In the genomic region with DNA sequence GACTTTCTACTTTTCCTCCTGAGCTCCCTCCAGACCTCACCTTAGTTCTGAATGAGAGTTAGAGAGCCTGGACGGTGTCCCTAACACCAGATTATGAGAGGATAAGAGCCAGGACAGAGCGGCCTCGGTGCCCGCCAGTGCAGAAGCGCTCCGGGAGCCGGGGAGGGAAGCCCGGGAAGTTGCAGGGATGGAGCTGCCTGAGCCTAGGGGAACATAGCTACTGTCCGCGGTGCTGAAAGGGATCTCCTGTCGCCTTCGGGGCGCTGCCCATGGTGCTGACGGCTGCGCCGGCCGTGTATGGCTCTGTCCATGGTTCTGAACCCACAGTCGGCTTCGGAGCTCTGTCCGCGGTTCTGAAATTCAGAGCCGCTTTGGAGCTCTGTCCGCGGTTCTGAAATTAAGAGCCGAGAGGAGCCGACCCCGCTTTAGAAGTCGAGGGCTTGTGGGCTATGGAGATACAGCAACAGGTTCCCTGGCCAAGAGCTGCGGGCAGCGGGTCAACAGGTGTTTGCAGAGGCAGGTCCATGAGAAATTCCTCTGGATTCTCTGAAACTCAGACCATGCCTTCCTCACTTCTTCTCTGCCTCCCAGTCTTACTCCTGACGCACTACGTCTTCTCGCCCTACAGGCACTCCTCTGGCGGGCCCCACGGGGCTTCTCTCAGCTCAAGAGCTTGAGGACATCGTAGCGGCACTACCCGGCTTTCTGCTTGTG, we compare ENCODE assay signal across 8 cellular contexts. TPM values are rescaled to one million over a fixed set of nuclear protein-coding genes. Genes with fewer than 3 reads are reported as not detected.
DNase-seq lines count a peak whose midpoint lies in the region; ATAC-seq, FAIRE-seq and TF ChIP-seq lines count a peak whose summit lies in the region.

No MANE protein-coding gene starts in this region.

- ATAC-seq in activated CD8-positive, alpha-beta memory T cell treated with anti-CD3 and anti-CD28 coated beads, Interleukin-2, amount 10 ng/mL, durations not matched to agents 7 days and 5 days: peak; percentile 79
- ATAC-seq in lower lobe of right lung: peak; percentile 95 to 97
- no peak for ATAC-seq in HG03378 (IDR thresholded peaks at IDR 0.05; ENCODE audit: unreplicated experiment)

- H3K14ac ChIP-seq in H1 (ENCODE audit: insufficient read length): no peak overlapping the region

- H2BK5ac ChIP-seq in H1 (ENCODE audit: low read depth, low read length): no peak overlapping the region

- H3K4me3 Mint-ChIP-seq in activated CD8-positive, alpha-beta memory T cell treated with anti-CD3 and anti-CD28 coated beads, Interleukin-2, amount 10 ng/mL, durations not matched to agents 7 days and 5 days: no peak overlapping the region

- peaks cover 13% of the 10 kb centered on the region for H3K23me2 ChIP-seq in H1 (ENCODE audit: low read depth, low read length)

- H2BK12ac ChIP-seq in H1 (ENCODE audit: low read depth, low read length): no peak overlapping the region

- TF ChIP-seq CTCF in AG09309 (IDR thresholded peaks at IDR 0.05; ENCODE audit: control insufficient read depth, insufficient read depth, low read depth, low read length, missing control alignments) (no peak), H1 (IDR thresholded peaks at IDR 0.05; ENCODE audit: control extremely low read depth in 1 of 3, insufficient read depth in 1 of 3, low read depth in 1 of 3, low read length in 3 of 3) (peak in 1 of 3 experiments; percentile 25; a peak in 1 of 4 replicates), lower lobe of right lung (IDR thresholded peaks at IDR 0.05) (no peak)

- no peaks in the 10 kb centered on the region for H3K36me3 Mint-ChIP-seq in activated CD8-positive, alpha-beta memory T cell treated with anti-CD3 and anti-CD28 coated beads, Interleukin-2, amount 10 ng/mL, durations not matched to agents 7 days and 5 days

- no peak overlapping the region for H3K27ac ChIP-seq in GM23248
- no peak overlapping the region for H3K27ac ChIP-seq in H1 (ENCODE audit: low read depth, low read length)
- no peak overlapping the region for H3K27ac ChIP-seq in lower lobe of right lung

- H4K5ac ChIP-seq in H1 (ENCODE audit: insufficient read length, low read depth, low read length): no peak overlapping the region

- TF ChIP-seq EP300 in H1 (IDR thresholded peaks at IDR 0.05; ENCODE audit: borderline replicate concordance in 1 of 2, low read depth in 2 of 2, low read length in 2 of 2): peak; percentile 39 to 59; a peak in 2 of 3 replicates

- no peak overlapping the region for H2BK120ac ChIP-seq in H1 (replicated peaks; ENCODE audit: low read depth, low read length)

- 8 to 9% methylated on average over 38 of the region's 38 CpGs for whole genome bisulfite sequencing in GM23248 (ENCODE audit: low coverage in 1 of 2, low lambda C conversion rate in 2 of 2, missing lambda C conversion rate in 2 of 2), 2 experiments
- 23% methylated on average over 38 of the region's 38 CpGs; no CpG with 5 or more reads in 1 of the 2 experiments for WGBS in H1 (ENCODE audit: extremely low coverage in 1 of 2, insufficient coverage in 1 of 2, insufficient read length in 1 of 2, insufficient replicate concordance in 2 of 2, low coverage in 1 of 2, low lambda C conversion rate in 2 of 2, missing lambda C conversion rate in 1 of 2), 2 experiments

- H3K18ac ChIP-seq in H1 (ENCODE audit: extremely low read depth, low read length): no peak overlapping the region

- TF ChIP-seq POLR2A in H1 (IDR thresholded peaks at IDR 0.05; ENCODE audit: control extremely low read depth in 1 of 2, low read depth in 2 of 2, low read length in 2 of 2): peak in 1 of 2 experiments; percentile 22; a peak in 1 of 3 replicates

- H3K9me2 ChIP-seq in GM23248 (ENCODE audit: insufficient read depth): no peaks in the 10 kb centered on the region

- no peaks in the 10 kb centered on the region for H3K79me1 ChIP-seq in H1 (ENCODE audit: low read depth, low read length)

- H3K27me3 ChIP-seq in GM23248 (replicated peaks; ENCODE audit: insufficient read depth): 0 out of 2 replicates have a peak, but pooled peaks cover 5% of the 10 kb centered on the region
- H3K27me3 ChIP-seq in H1 (replicated peaks in 1 of 4; ENCODE audit: control insufficient read depth in 3 of 4, extremely low read depth in 1 of 4, insufficient read depth in 3 of 4, low read length in 3 of 4): peaks cover 13 to 28% (median 26%) of the 10 kb centered on the region in 4 experiments
- peaks cover 25% of the 10 kb centered on the region for H3K27me3 ChIP-seq in lower lobe of right lung (ENCODE audit: low read depth)

- POLR2A ChIA-PET in H1 (lab: Charles Lee; ENCODE audit: partially characterized antibody): interaction anchor here (0.6 to 7.3 kb wide), 13 partner anchors 11 to 258 kb away, joined by 3 to 78 read pairs (median 4); a partner anchor contains a TSS

- peaks cover 35% of the 10 kb centered on the region for H3K27me3 Mint-ChIP-seq in activated CD8-positive, alpha-beta memory T cell treated with anti-CD3 and anti-CD28 coated beads, Interleukin-2, amount 10 ng/mL, durations not matched to agents 7 days and 5 days

- no peak overlapping the region for H3K4me2 ChIP-seq in GM23248 (ENCODE audit: unreplicated experiment)
- H3K4me2 ChIP-seq in H1 (ENCODE audit: insufficient read depth in 1 of 2, low read depth in 2 of 2, low read length in 2 of 2): peak overlapping the region; percentile 88

- intact Hi-C loops in lower lobe of right lung (cut with DNase I): no loop called here

- H3K4me3 ChIP-seq in AG09309 (ENCODE audit: control insufficient read depth, low read depth, low read length): no peak overlapping the region
- no peak overlapping the region for H3K4me3 ChIP-seq in GM23248
- H3K4me3 ChIP-seq in H1 (ENCODE audit: extremely low read depth in 1 of 4, insufficient read depth in 2 of 4, low read depth in 3 of 4, low read length in 4 of 4): peak overlapping the region; percentile 17 to 61 (median 54); a peak in 7 of 8 replicates
- no peak overlapping the region for H3K4me3 ChIP-seq in lower lobe of right lung

- FAIRE-seq in H1 (lab: Jason Lieb, UNC): peak; percentile 39

- H3F3A ChIP-seq in GM23248 (ENCODE audit: insufficient read depth): peaks cover 24% of the 10 kb centered on the region

- peak in 1 of 2 experiments; percentile 49; a peak in 2 of 4 replicates for TF ChIP-seq RAD21 in H1 (IDR thresholded peaks at IDR 0.05 in 1 of 2, conservative IDR thresholded peaks at IDR 0.05 in 1 of 2; ENCODE audit: low read depth in 2 of 2, low read length in 2 of 2)

- H3K9me3 Mint-ChIP-seq in activated CD8-positive, alpha-beta memory T cell treated with anti-CD3 and anti-CD28 coated beads, Interleukin-2, amount 10 ng/mL, durations not matched to agents 7 days and 5 days (ENCODE audit: low read depth): peaks cover 3% of the 10 kb centered on the region

- H3K79me2 ChIP-seq in GM23248 (ENCODE audit: insufficient read depth) (no peaks in the 10 kb centered on the region), H1 (ENCODE audit: control insufficient read depth in 1 of 2, insufficient read depth in 2 of 2, low read length in 2 of 2) (no peaks in the 10 kb centered on the region)

- H3K9ac ChIP-seq in GM23248: no peak overlapping the region
- H3K9ac ChIP-seq in H1 (replicated peaks in 1 of 4; ENCODE audit: extremely low read depth in 1 of 4, low read depth in 3 of 4, low read length in 3 of 4): no peak overlapping the region

- H3K23ac ChIP-seq in H1 (ENCODE audit: insufficient read length): no peak overlapping the region

- H3K56ac ChIP-seq in H1 (replicated peaks; ENCODE audit: insufficient read length, low read depth, low read length): no peak overlapping the region

- H2BK20ac ChIP-seq in H1 (ENCODE audit: low read length): no peak overlapping the region

- H3K27ac Mint-ChIP-seq in activated CD8-positive, alpha-beta memory T cell treated with anti-CD3 and anti-CD28 coated beads, Interleukin-2, amount 10 ng/mL, durations not matched to agents 7 days and 5 days: no peak overlapping the region

- no peaks in the 10 kb centered on the region for H3K9me3 ChIP-seq in GM23248 (ENCODE audit: low read depth)
- no peaks in the 10 kb centered on the region for H3K9me3 ChIP-seq in H1 (ENCODE audit: insufficient read depth in 2 of 2, low read depth in 1 of 2, low read length in 1 of 2)
- no peaks in the 10 kb centered on the region for H3K9me3 ChIP-seq in lower lobe of right lung

- H2AFZ ChIP-seq in GM23248 (no peak overlapping the region), H1 (ENCODE audit: low read length) (no peak overlapping the region)

- CTCF ChIA-PET in activated CD8-positive, alpha-beta memory T cell treated with anti-CD3 and anti-CD28 coated beads, Interleukin-2, amount 10 ng/mL, durations not matched to agents 7 days and 5 days (lab: Charles Lee): interaction anchor here (0.7 to 3.0 kb wide), 15 partner anchors 8 to 256 kb away, joined by 3 to 35 read pairs (median 4); a partner anchor contains a TSS
- CTCF ChIA-PET in H1 (lab: Charles Lee; ENCODE audit: partially characterized antibody): interaction anchor here (0.6 to 13.2 kb wide), 22 partner anchors 11 to 1486 kb away, joined by 3 to 259 read pairs (median 4); a partner anchor contains a TSS

- H3K36me3 ChIP-seq in GM23248 (ENCODE audit: low read depth) (no peaks in the 10 kb centered on the region), H1 (ENCODE audit: control insufficient read depth in 2 of 4, insufficient read depth in 4 of 4, low read length in 3 of 4) (no peaks in the 10 kb centered on the region; a peak in 1 of 8 replicates), lower lobe of right lung (no peaks in the 10 kb centered on the region)

- H3K4me1 ChIP-seq in GM23248 (ENCODE audit: insufficient read depth): peaks cover 12% of the 10 kb centered on the region
- H3K4me1 ChIP-seq in H1 (replicated peaks in 1 of 4; ENCODE audit: control insufficient read depth in 3 of 4, insufficient read depth in 4 of 4, low read length in 3 of 4): peaks cover 3 to 20% (median 8%) of the 10 kb centered on the region in 4 experiments
- peaks cover 6% of the 10 kb centered on the region for H3K4me1 ChIP-seq in lower lobe of right lung

- H4K91ac ChIP-seq in H1 (replicated peaks; ENCODE audit: insufficient read length, low read length): no peak overlapping the region

- H3K4me1 Mint-ChIP-seq in activated CD8-positive, alpha-beta memory T cell treated with anti-CD3 and anti-CD28 coated beads, Interleukin-2, amount 10 ng/mL, durations not matched to agents 7 days and 5 days: peaks cover 14% of the 10 kb centered on the region

- no peak overlapping the region for H2AK5ac ChIP-seq in H1 (ENCODE audit: low read depth, low read length)

- H2BK15ac ChIP-seq in H1 (ENCODE audit: low read length): no peak overlapping the region

- no peak overlapping the region for H4K8ac ChIP-seq in H1 (ENCODE audit: extremely low read depth, insufficient read depth, low read length)

- no peak overlapping the region for H3K4ac ChIP-seq in H1 (replicated peaks; ENCODE audit: insufficient read length, low read depth, low read length)

- DNase-seq in AG09309 (ENCODE audit: low read depth): peak; percentile 67
- peak; percentile 93 for DNase-seq in GM23248
- peak; percentile 16 for DNase-seq in NCI-H82 treated with DMSO at 0.1 percent for 48 hours (lab: John Stamatoyannopoulos, UW; ENCODE audit: unreplicated experiment)
- DNase-seq in activated CD8-positive, alpha-beta memory T cell treated with anti-CD3 and anti-CD28 coated beads, Interleukin-2, amount 10 ng/mL, durations not matched to agents 7 days and 5 days: peak; percentile 91
- peak; percentile 85 to 99 for DNase-seq in H1 (ENCODE audit: low read depth in 1 of 2, low spot score in 2 of 2)
- DNase-seq in lower lobe of right lung: peak; percentile 88
- peak; percentile 43 for DNase-seq in stimulated activated CD8-positive, alpha-beta memory T cell treated with anti-CD3 and anti-CD28 coated beads, Interleukin-12 subunit alpha, Interleukin-12 subunit beta, amount 100 ng/mL, for 24 hours (ENCODE audit: extremely low read depth)

- in situ Hi-C loops in GM23248 (cut with MboI): no loop called here

- H4K20me1 ChIP-seq in GM23248 (ENCODE audit: insufficient read depth): no peaks in the 10 kb centered on the region
- peaks cover 16 to 27% of the 10 kb centered on the region in 2 experiments for H4K20me1 ChIP-seq in H1 (replicated peaks in 1 of 2; ENCODE audit: control insufficient read depth in 1 of 2, insufficient read depth in 2 of 2, low read length in 2 of 2)

RNA-seq across cellular contexts. Expression of a gene that starts 0.8 kb away (rescaled TPM):
- total RNA-seq in GM23248 (2014; rRNA removed; shearing (Covaris generic)): not detected in 2 replicates
- polyA plus RNA-seq in GM23248 (2016; fragmentation: Nextera tagmentation; extraction: Ambion mirVana) (not detected in 2 replicates), H1 (2011; rRNA removed) (0.73 and 0.77 TPM in 2 replicates)
- under 1 TPM in 1 of 2 experiments, not detected in 1; 0.12 TPM for total RNA-seq in activated CD8-positive, alpha-beta memory T cell treated with anti-CD3 and anti-CD28 coated beads, Interleukin-2, amount 10 ng/mL, durations not matched to agents 7 days and 5 days
- 0.88 and 0.99 TPM in 2 replicates for total RNA-seq in H1 (2021; fragmentation: NEBNext Ultra II Directional; extraction: Animal tissue kit (Norgen Biotek cat#: 25700))
- polyA plus RNA-seq in H1 (2011; cell fraction: cytosol; rRNA removed): 0.54 TPM
- polyA plus RNA-seq in H1 (2011; cell fraction: nucleus; rRNA removed): 2.0 TPM
- 0.58 to 1.2 TPM (median 0.85 TPM) in 4 replicates for polyA plus RNA-seq in H1 (2012, experiment 1 of 2)
- 0.28 TPM for polyA plus RNA-seq in H1 (2012, experiment 2 of 2)
- polyA plus RNA-seq in H1 (2013, experiment 1 of 2): 0.24 TPM
- 0.18 TPM for polyA plus RNA-seq in H1 (2013, experiment 2 of 2)
- 0.12 and 0.66 TPM in 2 replicates for polyA minus RNA-seq in H1 (2011; rRNA and poly(A)+ RNA removed)
- polyA minus RNA-seq in H1 (2011; cell fraction: cytosol; rRNA and poly(A)+ RNA removed): 0.44 TPM
- polyA minus RNA-seq in H1 (2011; cell fraction: nucleus; rRNA and poly(A)+ RNA removed): 0.40 TPM
- total RNA-seq in lower lobe of right lung: not detected

RNA-seq across cellular contexts. Expression of a gene that starts 17.0 kb away (rescaled TPM):
- 36.7 and 53.5 TPM in 2 replicates for total RNA-seq in GM23248 (2014; rRNA removed; shearing (Covaris generic))
- polyA plus RNA-seq in GM23248 (2016; fragmentation: Nextera tagmentation; extraction: Ambion mirVana): 75.7 and 76.6 TPM in 2 replicates
- total RNA-seq in activated CD8-positive, alpha-beta memory T cell treated with anti-CD3 and anti-CD28 coated beads, Interleukin-2, amount 10 ng/mL, durations not matched to agents 7 days and 5 days: 10 to 100 TPM; 75.5 to 91.3 TPM
- total RNA-seq in H1 (2021; fragmentation: NEBNext Ultra II Directional; extraction: Animal tissue kit (Norgen Biotek cat#: 25700)): 141 and 152 TPM in 2 replicates
- 105 and 106 TPM in 2 replicates for polyA plus RNA-seq in H1 (2011; rRNA removed)
- 116 TPM for polyA plus RNA-seq in H1 (2011; cell fraction: cytosol; rRNA removed)
- polyA plus RNA-seq in H1 (2011; cell fraction: nucleus; rRNA removed): 102 TPM
- polyA plus RNA-seq in H1 (2012, experiment 1 of 2): 161 to 181 TPM (median 177 TPM) in 4 replicates
- 290 TPM for polyA plus RNA-seq in H1 (2012, experiment 2 of 2)
- 187 TPM for polyA plus RNA-seq in H1 (2013, experiment 1 of 2)
- polyA plus RNA-seq in H1 (2013, experiment 2 of 2): 199 TPM
- polyA minus RNA-seq in H1 (2011; rRNA and poly(A)+ RNA removed): 45.4 and 61.3 TPM in 2 replicates
- 31.3 TPM for polyA minus RNA-seq in H1 (2011; cell fraction: cytosol; rRNA and poly(A)+ RNA removed)
- 11.6 TPM for polyA minus RNA-seq in H1 (2011; cell fraction: nucleus; rRNA and poly(A)+ RNA removed)
- 32.7 TPM for total RNA-seq in lower lobe of right lung

RNA-seq across cellular contexts. Expression of a gene that starts 45.1 kb away (rescaled TPM):
- 8.1 and 10.5 TPM in 2 replicates for total RNA-seq in GM23248 (2014; rRNA removed; shearing (Covaris generic))
- polyA plus RNA-seq in GM23248 (2016; fragmentation: Nextera tagmentation; extraction: Ambion mirVana) (5.3 and 5.8 TPM in 2 replicates), H1 (2011; rRNA removed) (5.2 and 7.6 TPM in 2 replicates)
- total RNA-seq in activated CD8-positive, alpha-beta memory T cell treated with anti-CD3 and anti-CD28 coated beads, Interleukin-2, amount 10 ng/mL, durations not matched to agents 7 days and 5 days: 1 to 10 TPM; 4.1 to 5.7 TPM
- total RNA-seq in H1 (2021; fragmentation: NEBNext Ultra II Directional; extraction: Animal tissue kit (Norgen Biotek cat#: 25700)): 7.6 TPM in 2 replicates
- polyA plus RNA-seq in H1 (2011; cell fraction: cytosol; rRNA removed): 5.3 TPM
- 9.8 TPM for polyA plus RNA-seq in H1 (2011; cell fraction: nucleus; rRNA removed)
- 3.7 to 8.0 TPM (median 5.7 TPM) in 4 replicates for polyA plus RNA-seq in H1 (2012, experiment 1 of 2)
- 5.6 TPM for polyA plus RNA-seq in H1 (2012, experiment 2 of 2)
- polyA plus RNA-seq in H1 (2013, experiment 1 of 2): 3.1 TPM
- 3.5 TPM for polyA plus RNA-seq in H1 (2013, experiment 2 of 2)
- polyA minus RNA-seq in H1 (2011; rRNA and poly(A)+ RNA removed): 7.4 and 11.2 TPM in 2 replicates
- polyA minus RNA-seq in H1 (2011; cell fraction: cytosol; rRNA and poly(A)+ RNA removed): 6.5 TPM
- 18.7 TPM for polyA minus RNA-seq in H1 (2011; cell fraction: nucleus; rRNA and poly(A)+ RNA removed)
- total RNA-seq in lower lobe of right lung: 21.4 TPM

RNA-seq across cellular contexts. Expression of a gene that starts 50.1 kb away (rescaled TPM):
- total RNA-seq in GM23248 (2014; rRNA removed; shearing (Covaris generic)): not detected in 2 replicates
- polyA plus RNA-seq in GM23248 (2016; fragmentation: Nextera tagmentation; extraction: Ambion mirVana) (not detected in 2 replicates), H1 (2011; rRNA removed) (31.6 and 42.0 TPM in 2 replicates)
- 10 to 100 TPM in 1 of 2 experiments, 1 to 10 TPM in 1; 7.6 to 10.1 TPM for total RNA-seq in activated CD8-positive, alpha-beta memory T cell treated with anti-CD3 and anti-CD28 coated beads, Interleukin-2, amount 10 ng/mL, durations not matched to agents 7 days and 5 days
- 29.3 and 32.4 TPM in 2 replicates for total RNA-seq in H1 (2021; fragmentation: NEBNext Ultra II Directional; extraction: Animal tissue kit (Norgen Biotek cat#: 25700))
- 23.1 TPM for polyA plus RNA-seq in H1 (2011; cell fraction: cytosol; rRNA removed)
- 104 TPM for polyA plus RNA-seq in H1 (2011; cell fraction: nucleus; rRNA removed)
- polyA plus RNA-seq in H1 (2012, experiment 1 of 2): 29.3 to 42.0 TPM (median 39.3 TPM) in 4 replicates
- 33.0 TPM for polyA plus RNA-seq in H1 (2012, experiment 2 of 2)
- polyA plus RNA-seq in H1 (2013, experiment 1 of 2): 40.7 TPM
- 42.8 TPM for polyA plus RNA-seq in H1 (2013, experiment 2 of 2)
- polyA minus RNA-seq in H1 (2011; rRNA and poly(A)+ RNA removed): 16.4 and 20.7 TPM in 2 replicates
- 18.6 TPM for polyA minus RNA-seq in H1 (2011; cell fraction: cytosol; rRNA and poly(A)+ RNA removed)
- polyA minus RNA-seq in H1 (2011; cell fraction: nucleus; rRNA and poly(A)+ RNA removed): 25.3 TPM
- total RNA-seq in lower lobe of right lung: 10.6 TPM

RNA-seq across cellular contexts. Expression of a gene that starts 58.6 kb away (rescaled TPM):
- 50.8 and 64.1 TPM in 2 replicates for total RNA-seq in GM23248 (2014; rRNA removed; shearing (Covaris generic))
- polyA plus RNA-seq in GM23248 (2016; fragmentation: Nextera tagmentation; extraction: Ambion mirVana) (33.5 and 34.7 TPM in 2 replicates), H1 (2011; rRNA removed) (75.1 and 90.6 TPM in 2 replicates)
- 10 to 100 TPM; 54.2 to 79.6 TPM for total RNA-seq in activated CD8-positive, alpha-beta memory T cell treated with anti-CD3 and anti-CD28 coated beads, Interleukin-2, amount 10 ng/mL, durations not matched to agents 7 days and 5 days
- 82.7 and 86.4 TPM in 2 replicates for total RNA-seq in H1 (2021; fragmentation: NEBNext Ultra II Directional; extraction: Animal tissue kit (Norgen Biotek cat#: 25700))
- 78.8 TPM for polyA plus RNA-seq in H1 (2011; cell fraction: cytosol; rRNA removed)
- 231 TPM for polyA plus RNA-seq in H1 (2011; cell fraction: nucleus; rRNA removed)
- polyA plus RNA-seq in H1 (2012, experiment 1 of 2): 67.1 to 86.6 TPM (median 82.3 TPM) in 4 replicates
- 84.4 TPM for polyA plus RNA-seq in H1 (2012, experiment 2 of 2)
- polyA plus RNA-seq in H1 (2013, experiment 1 of 2): 35.6 TPM
- polyA plus RNA-seq in H1 (2013, experiment 2 of 2): 33.7 TPM
- 126 TPM in 2 replicates for polyA minus RNA-seq in H1 (2011; rRNA and poly(A)+ RNA removed)
- polyA minus RNA-seq in H1 (2011; cell fraction: cytosol; rRNA and poly(A)+ RNA removed): 122 TPM
- polyA minus RNA-seq in H1 (2011; cell fraction: nucleus; rRNA and poly(A)+ RNA removed): 94.0 TPM
- 32.7 TPM for total RNA-seq in lower lobe of right lung

Comparison
In these comparisons a context has a peak if more than half of its experiments do, and no peak if none do; other contexts are left out.
1. DNase-seq: peak in every context shown above with its lines; median percentile 93 in GM23248; 92 in H1; 91 in activated CD8-positive, alpha-beta memory T cell treated with anti-CD3 and anti-CD28 coated beads, Interleukin-2, amount 10 ng/mL, durations not matched to agents 7 days and 5 days; 88 in lower lobe of right lung; 67 in AG09309; 43 in stimulated activated CD8-positive, alpha-beta memory T cell treated with anti-CD3 and anti-CD28 coated beads, Interleukin-12 subunit alpha, Interleukin-12 subunit beta, amount 100 ng/mL, for 24 hours; 16 in NCI-H82 treated with DMSO at 0.1 percent for 48 hours.
2. H3K4me3 ChIP-seq: peak in H1 (4 of 4); none in AG09309 (single experiment), GM23248 (single experiment) and lower lobe of right lung (single experiment).